ENCODE assay signal across 13 cellular contexts in genomic region chr7:99693427-99694200, GRCh38. TPM values are rescaled to one million over a fixed set of nuclear protein-coding genes. Genes with fewer than 3 reads are reported as not detected.
DNase-seq lines count a peak whose midpoint lies in the region; ATAC-seq, FAIRE-seq and TF ChIP-seq lines count a peak whose summit lies in the region.
"Had no signal": no experiment of that assay in that cellular context is flagged by ENCODE, and none has a peak within 500 bp of the region (broad histone marks: within the 10 kb centered on the region; RNA-seq: fewer than 3 reads in every experiment).

No MANE protein-coding gene starts in this region.

- no peaks in the 10 kb centered on the region for H3K36me3 ChIP-seq in Caco-2 (ENCODE audit: control insufficient read depth, insufficient read depth, low read length)

- peaks cover 8% of the 10 kb centered on the region for H3K9me3 Mint-ChIP-seq in Caco-2 (ENCODE audit: unreplicated experiment)
- peaks cover 22% of the 10 kb centered on the region for H3K9me3 Mint-ChIP-seq in mesothelial cell of epicardium
- peaks cover 5% of the 10 kb centered on the region for H3K9me3 Mint-ChIP-seq in natural killer cell treated with Interleukin-12 subunit alpha and Interleukin-12 subunit beta and Interleukin-15 and Interleukin-18, amount 100 ng/mL, for 72 hours

- no peaks in the 10 kb centered on the region for H3K27me3 Mint-ChIP-seq in Caco-2 (ENCODE audit: insufficient read depth, unreplicated experiment)
- H3K27me3 Mint-ChIP-seq in mesothelial cell of epicardium (ENCODE audit: low read depth): no peaks in the 10 kb centered on the region
- peaks cover 5 to 6% of the 10 kb centered on the region in 2 donors for H3K27me3 Mint-ChIP-seq in natural killer cell treated with Interleukin-12 subunit alpha and Interleukin-12 subunit beta and Interleukin-15 and Interleukin-18, amount 100 ng/mL, for 72 hours

- peak overlapping the region; percentile 24; the same call in 1 of the 2 replicates for H3K4me3 ChIP-seq in Caco-2 (ENCODE audit: low read depth, low read length)

- H3K36me3 Mint-ChIP-seq in Caco-2 (ENCODE audit: insufficient read depth, unreplicated experiment): no peaks in the 10 kb centered on the region
- H3K36me3 Mint-ChIP-seq in mesothelial cell of epicardium: peaks cover 9% of the 10 kb centered on the region
- H3K36me3 Mint-ChIP-seq in natural killer cell treated with Interleukin-12 subunit alpha and Interleukin-12 subunit beta and Interleukin-15 and Interleukin-18, amount 100 ng/mL, for 72 hours: peaks cover 10% of the 10 kb centered on the region
- H3K36me3 Mint-ChIP-seq: naive B cell had no signal

- H3K9me3 ChIP-seq in Caco-2: no peaks in the 10 kb centered on the region

- BruUV-seq in Caco-2 (replicated peaks; lab: Mats Ljungman, UMichigan): TSS peak; percentile 82

- no peak for TF ChIP-seq CTCF in Caco-2 (IDR thresholded peaks at IDR 0.05; ENCODE audit: insufficient read depth in 1 of 2, low read depth in 1 of 2, low read length in 1 of 2, severe bottlenecking in 1 of 2, unreplicated experiment in 1 of 2)
- no peak for TF ChIP-seq CTCF in mesothelial cell of epicardium (IDR thresholded peaks at IDR 0.05; ENCODE audit: unreplicated experiment)

- POLR2A ChIA-PET in Caco-2 (lab: Charles Lee): interaction anchor here (0.7 kb wide), 1 partner anchor 77 kb away, joined by 4 read pairs; the partner anchor contains the start of gene ZSCAN25

- H3K27ac Mint-ChIP-seq in Caco-2 (ENCODE audit: unreplicated experiment) (peak overlapping the region; percentile 87), mesothelial cell of epicardium (peak overlapping the region; percentile 95)
- H3K27ac Mint-ChIP-seq in natural killer cell treated with Interleukin-12 subunit alpha and Interleukin-12 subunit beta and Interleukin-15 and Interleukin-18, amount 100 ng/mL, for 72 hours: no peak overlapping the region

- ATAC-seq in natural killer cell treated with Interleukin-12 subunit alpha and Interleukin-12 subunit beta and Interleukin-15 and Interleukin-18, amount 100 ng/mL, for 72 hours: no peak

- CTCF ChIA-PET in Caco-2 (lab: Charles Lee): interaction anchor here (0.8 kb wide), 2 partner anchors 136 to 168 kb away, joined by 3 read pairs; no protein-coding TSS in a partner anchor

- intact Hi-C loops in Caco-2 (cut with micrococcal nuclease; ENCODE audit: unreplicated experiment): loop anchor here (2.0 to 10.0 kb wide), 4 partner anchors 15 to 189 kb away; partner anchors contain the start of genes CYP3A5, ZKSCAN5 and ZNF394

- peaks cover 33% of the 10 kb centered on the region for H3K4me1 Mint-ChIP-seq in Caco-2 (ENCODE audit: low read depth, unreplicated experiment)
- H3K4me1 Mint-ChIP-seq in mesothelial cell of epicardium: peaks cover 36% of the 10 kb centered on the region
- H3K4me1 Mint-ChIP-seq in natural killer cell treated with Interleukin-12 subunit alpha and Interleukin-12 subunit beta and Interleukin-15 and Interleukin-18, amount 100 ng/mL, for 72 hours (ENCODE audit: low read depth in 2 of 2): no peaks in the 10 kb centered on the region
- H3K4me1 Mint-ChIP-seq: naive B cell had no signal

- no peak for TF ChIP-seq POLR2A in GM12891 (IDR thresholded peaks at IDR 0.05; ENCODE audit: low read depth, low read length)

- H3K27me3 ChIP-seq in Caco-2 (replicated peaks; ENCODE audit: control insufficient read depth, insufficient read depth, low read length): no peaks in the 10 kb centered on the region

- H3K4me1 ChIP-seq in Caco-2: peaks cover 38% of the 10 kb centered on the region

- FAIRE-seq in GM12891 (lab: Jason Lieb, UNC): no peak
- FAIRE-seq: endothelial cell of umbilical vein had no signal

- DNase-seq in Caco-2 (peak; percentile 80 to 91), LoVo (ENCODE audit: low spot score) (peak; percentile 79), mesothelial cell of epicardium (ENCODE audit: low spot score in 2 of 2, unreplicated experiment in 2 of 2) (peak; percentile 31 to 50), MV-4-11 (lab: John Stamatoyannopoulos, UW) (no peak), GM12891 (ENCODE audit: insufficient read length, low spot score) (no peak), NCI-H2081 (lab: John Stamatoyannopoulos, UW) (no peak)
- DNase-seq in activated naive CD4-positive, alpha-beta T cell treated with anti-CD3 and anti-CD28 coated beads, Interleukin-2, amount 50 U/mL, for 16 hours: peak; percentile 14
- DNase-seq in natural killer cell treated with Interleukin-12 subunit alpha and Interleukin-12 subunit beta and Interleukin-15 and Interleukin-18, amount 100 ng/mL, for 72 hours (ENCODE audit: low spot score): no peak
- DNase-seq: activated T-cell treated with anti-CD3 and anti-CD28 coated beads, Interleukin-2, amount 50 U/mL, for 48 hours; EL; naive B cell had no signal

- H3K4me3 Mint-ChIP-seq in Caco-2 (ENCODE audit: unreplicated experiment) (peak overlapping the region; percentile 59), mesothelial cell of epicardium (peak overlapping the region; percentile 46)
- no peak overlapping the region for H3K4me3 Mint-ChIP-seq in natural killer cell treated with Interleukin-12 subunit alpha and Interleukin-12 subunit beta and Interleukin-15 and Interleukin-18, amount 100 ng/mL, for 72 hours
- H3K4me3 Mint-ChIP-seq: naive B cell had no signal

TF ChIP-seq in GM12891, 5 proteins besides CTCF, POLR2A, EP300 and RAD21:
- TF ChIP-seq POU2F2 (IDR thresholded peaks at IDR 0.05; ENCODE audit: low read depth, low read length): no peak
- no peak for TF ChIP-seq POLR2AphosphoS5 (IDR thresholded peaks at IDR 0.05; ENCODE audit: low read depth, low read length)
- no peak for TF ChIP-seq TAF1 (IDR thresholded peaks at IDR 0.05; ENCODE audit: low read depth, low read length)
- TF ChIP-seq SPI1 (IDR thresholded peaks at IDR 0.05; ENCODE audit: low read depth, low read length): no peak
- no peak for TF ChIP-seq PAX5 (IDR thresholded peaks at IDR 0.05; ENCODE audit: insufficient read depth, low read length, severe bottlenecking)

RNA-seq across cellular contexts. Expression of gene CYP3A5, which starts 13.8 kb away (rescaled TPM):
- total RNA-seq in Caco-2 (2022) (2.7 and 3.7 TPM in 2 replicates), mesothelial cell of epicardium (9.0 to 10.1 TPM (median 9.2 TPM) in 3 replicates)
- 0.24 TPM for polyA plus RNA-seq in GM12891 (2012; ENCODE audit: low read depth, missing spikeins)
- total RNA-seq in natural killer cell treated with Interleukin-12 subunit alpha and Interleukin-12 subunit beta and Interleukin-15 and Interleukin-18, amount 100 ng/mL, for 72 hours: not detected
- total RNA-seq: endothelial cell of umbilical vein had no signal
- polyA plus RNA-seq: endothelial cell of umbilical vein had no signal

RNA-seq across cellular contexts. Expression of gene CYP3A7, which starts 41.4 kb away (rescaled TPM):
- total RNA-seq in Caco-2 (2022) (not detected in 2 replicates), mesothelial cell of epicardium (0.33 TPM in 1 of 3 replicates, not detected in the others)
- not detected for polyA plus RNA-seq in GM12891 (2012; ENCODE audit: low read depth, missing spikeins)
- not detected for total RNA-seq in natural killer cell treated with Interleukin-12 subunit alpha and Interleukin-12 subunit beta and Interleukin-15 and Interleukin-18, amount 100 ng/mL, for 72 hours
- total RNA-seq: endothelial cell of umbilical vein, RPMI7951 had no signal
- polyA plus RNA-seq: endothelial cell of umbilical vein had no signal

Comparison
In these comparisons a context has a peak if more than half of its experiments do, and no peak if none do; other contexts are left out.
1. DNase-seq: peak in Caco-2 (2 of 2), LoVo (single experiment), activated naive CD4-positive, alpha-beta T cell treated with anti-CD3 and anti-CD28 coated beads, Interleukin-2, amount 50 U/mL, for 16 hours (single experiment) and mesothelial cell of epicardium (2 of 2); none in MV-4-11 (single experiment), GM12891 (single experiment), natural killer cell treated with Interleukin-12 subunit alpha and Interleukin-12 subunit beta and Interleukin-15 and Interleukin-18, amount 100 ng/mL, for 72 hours (single experiment) and NCI-H2081 (0 of 2).
2. H3K27ac Mint-ChIP-seq: peak in Caco-2 (single experiment) and mesothelial cell of epicardium (single experiment); none in natural killer cell treated with Interleukin-12 subunit alpha and Interleukin-12 subunit beta and Interleukin-15 and Interleukin-18, amount 100 ng/mL, for 72 hours (0 of 2).